In the genomic region with DNA sequence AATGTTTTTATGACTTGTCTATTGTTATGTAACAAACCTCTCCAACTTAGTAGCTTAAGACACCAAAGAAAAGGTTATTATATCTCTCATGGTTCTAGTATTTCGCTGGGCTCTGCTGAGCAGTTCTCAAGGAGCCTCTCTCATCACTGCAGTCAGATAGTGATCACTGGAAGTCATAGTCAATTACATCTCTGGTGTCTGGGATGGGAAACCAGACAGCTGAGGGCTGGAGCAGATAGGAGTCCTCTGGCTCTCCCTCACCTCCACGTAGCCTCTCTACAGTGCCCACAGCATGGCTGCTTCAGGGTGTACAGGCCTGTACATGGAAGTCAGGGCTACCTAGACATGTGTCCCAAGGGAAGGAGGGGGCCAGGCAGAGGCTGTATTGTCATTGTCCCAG, we compare ENCODE assay signal across 21 cellular contexts.
"Had no signal": no experiment of that assay in that cellular context is flagged by ENCODE, and none has a peak within 500 bp of the region (broad histone marks: within the 10 kb centered on the region; RNA-seq: fewer than 3 reads in every experiment).

No MANE protein-coding gene starts in this region.

- H3K27ac Mint-ChIP-seq: effector memory CD8-positive, alpha-beta T cell; natural killer cell; stimulated activated naive CD8-positive, alpha-beta T cell treated with anti-CD3 and anti-CD28 coated beads, Interleukin-15, amount 100 ng/mL, for 72 hours had no signal

- H3K4me3 ChIP-seq: esophagus squamous epithelium, lower lobe of right lung, pancreas, right lobe of liver, smooth muscle cell, thyroid gland, upper lobe of left lung had no signal

- DNase-seq: cortex of kidney; effector memory CD8-positive, alpha-beta T cell; erythroblast; esophagus squamous epithelium; foreskin melanocyte; glutamatergic neuron; left ventricle myocardium superior; lower lobe of right lung; natural killer cell; pancreas; right lobe of liver; stimulated activated CD4-positive, alpha-beta T cell treated with anti-CD3 and anti-CD28 coated beads, Interleukin-12 subunit alpha, Interleukin-12 subunit beta, amount 100 ng/mL, for 4 hours; stimulated activated CD4-positive, alpha-beta T cell treated with anti-CD3 and anti-CD28 coated beads, Interleukin-1b, Interleukin-23, amount 100 ng/mL, for 48 hours; stimulated activated CD4-positive, alpha-beta T cell treated with anti-CD3 and anti-CD28 coated beads, Interleukin-4, amount 100 ng/mL, for 1 hour; stimulated activated CD8-positive, alpha-beta memory T cell treated with anti-CD3 and anti-CD28 coated beads, Interleukin-4, amount 100 ng/mL, for 48 hours; stimulated activated naive CD4-positive, alpha-beta T cell; stimulated activated naive CD8-positive, alpha-beta T cell treated with anti-CD3 and anti-CD28 coated beads, Interleukin-15, amount 100 ng/mL, for 72 hours; thyroid gland; upper lobe of left lung had no signal

- H3K27ac ChIP-seq: esophagus squamous epithelium, lower lobe of right lung, neutrophil, pancreas, right lobe of liver, thyroid gland, upper lobe of left lung had no signal

- H3K9me3 Mint-ChIP-seq: natural killer cell; stimulated activated naive CD8-positive, alpha-beta T cell treated with anti-CD3 and anti-CD28 coated beads, Interleukin-15, amount 100 ng/mL, for 72 hours had no signal

- H3K4me1 ChIP-seq: pancreas, right lobe of liver had no signal

- H3K9me3 ChIP-seq: esophagus squamous epithelium, lower lobe of right lung, neutrophil, pancreas, right lobe of liver, thyroid gland, upper lobe of left lung had no signal

- H3K36me3 Mint-ChIP-seq: natural killer cell had no signal

- H3K27me3 ChIP-seq: right lobe of liver, thyroid gland had no signal

- H3K4me1 Mint-ChIP-seq: stimulated activated naive CD8-positive, alpha-beta T cell treated with anti-CD3 and anti-CD28 coated beads, Interleukin-15, amount 100 ng/mL, for 72 hours had no signal

- H3K36me3 ChIP-seq: esophagus squamous epithelium, lower lobe of right lung, neutrophil, pancreas, right lobe of liver, thyroid gland, upper lobe of left lung had no signal

- ATAC-seq: effector memory CD8-positive, alpha-beta T cell; left ventricle myocardium superior; lower lobe of right lung; natural killer cell; pancreas; right lobe of liver; stimulated activated naive CD8-positive, alpha-beta T cell treated with anti-CD3 and anti-CD28 coated beads, Interleukin-15, amount 100 ng/mL, for 72 hours had no signal

- H3K4me2 ChIP-seq: smooth muscle cell had no signal

- H3K4me3 Mint-ChIP-seq: effector memory CD8-positive, alpha-beta T cell; natural killer cell; stimulated activated naive CD8-positive, alpha-beta T cell treated with anti-CD3 and anti-CD28 coated beads, Interleukin-15, amount 100 ng/mL, for 72 hours had no signal
